1 cellular context compared by ENCODE assay signal in genomic region chr2:156380117-156380645, GRCh38.
TF ChIP-seq lines count a peak whose summit lies in the region.

No MANE protein-coding gene starts in this region.

TF ChIP-seq in H1, 55 proteins besides CTCF, POLR2A, EP300 and RAD21 (continued from another document):
- TF ChIP-seq, protein P1, sequence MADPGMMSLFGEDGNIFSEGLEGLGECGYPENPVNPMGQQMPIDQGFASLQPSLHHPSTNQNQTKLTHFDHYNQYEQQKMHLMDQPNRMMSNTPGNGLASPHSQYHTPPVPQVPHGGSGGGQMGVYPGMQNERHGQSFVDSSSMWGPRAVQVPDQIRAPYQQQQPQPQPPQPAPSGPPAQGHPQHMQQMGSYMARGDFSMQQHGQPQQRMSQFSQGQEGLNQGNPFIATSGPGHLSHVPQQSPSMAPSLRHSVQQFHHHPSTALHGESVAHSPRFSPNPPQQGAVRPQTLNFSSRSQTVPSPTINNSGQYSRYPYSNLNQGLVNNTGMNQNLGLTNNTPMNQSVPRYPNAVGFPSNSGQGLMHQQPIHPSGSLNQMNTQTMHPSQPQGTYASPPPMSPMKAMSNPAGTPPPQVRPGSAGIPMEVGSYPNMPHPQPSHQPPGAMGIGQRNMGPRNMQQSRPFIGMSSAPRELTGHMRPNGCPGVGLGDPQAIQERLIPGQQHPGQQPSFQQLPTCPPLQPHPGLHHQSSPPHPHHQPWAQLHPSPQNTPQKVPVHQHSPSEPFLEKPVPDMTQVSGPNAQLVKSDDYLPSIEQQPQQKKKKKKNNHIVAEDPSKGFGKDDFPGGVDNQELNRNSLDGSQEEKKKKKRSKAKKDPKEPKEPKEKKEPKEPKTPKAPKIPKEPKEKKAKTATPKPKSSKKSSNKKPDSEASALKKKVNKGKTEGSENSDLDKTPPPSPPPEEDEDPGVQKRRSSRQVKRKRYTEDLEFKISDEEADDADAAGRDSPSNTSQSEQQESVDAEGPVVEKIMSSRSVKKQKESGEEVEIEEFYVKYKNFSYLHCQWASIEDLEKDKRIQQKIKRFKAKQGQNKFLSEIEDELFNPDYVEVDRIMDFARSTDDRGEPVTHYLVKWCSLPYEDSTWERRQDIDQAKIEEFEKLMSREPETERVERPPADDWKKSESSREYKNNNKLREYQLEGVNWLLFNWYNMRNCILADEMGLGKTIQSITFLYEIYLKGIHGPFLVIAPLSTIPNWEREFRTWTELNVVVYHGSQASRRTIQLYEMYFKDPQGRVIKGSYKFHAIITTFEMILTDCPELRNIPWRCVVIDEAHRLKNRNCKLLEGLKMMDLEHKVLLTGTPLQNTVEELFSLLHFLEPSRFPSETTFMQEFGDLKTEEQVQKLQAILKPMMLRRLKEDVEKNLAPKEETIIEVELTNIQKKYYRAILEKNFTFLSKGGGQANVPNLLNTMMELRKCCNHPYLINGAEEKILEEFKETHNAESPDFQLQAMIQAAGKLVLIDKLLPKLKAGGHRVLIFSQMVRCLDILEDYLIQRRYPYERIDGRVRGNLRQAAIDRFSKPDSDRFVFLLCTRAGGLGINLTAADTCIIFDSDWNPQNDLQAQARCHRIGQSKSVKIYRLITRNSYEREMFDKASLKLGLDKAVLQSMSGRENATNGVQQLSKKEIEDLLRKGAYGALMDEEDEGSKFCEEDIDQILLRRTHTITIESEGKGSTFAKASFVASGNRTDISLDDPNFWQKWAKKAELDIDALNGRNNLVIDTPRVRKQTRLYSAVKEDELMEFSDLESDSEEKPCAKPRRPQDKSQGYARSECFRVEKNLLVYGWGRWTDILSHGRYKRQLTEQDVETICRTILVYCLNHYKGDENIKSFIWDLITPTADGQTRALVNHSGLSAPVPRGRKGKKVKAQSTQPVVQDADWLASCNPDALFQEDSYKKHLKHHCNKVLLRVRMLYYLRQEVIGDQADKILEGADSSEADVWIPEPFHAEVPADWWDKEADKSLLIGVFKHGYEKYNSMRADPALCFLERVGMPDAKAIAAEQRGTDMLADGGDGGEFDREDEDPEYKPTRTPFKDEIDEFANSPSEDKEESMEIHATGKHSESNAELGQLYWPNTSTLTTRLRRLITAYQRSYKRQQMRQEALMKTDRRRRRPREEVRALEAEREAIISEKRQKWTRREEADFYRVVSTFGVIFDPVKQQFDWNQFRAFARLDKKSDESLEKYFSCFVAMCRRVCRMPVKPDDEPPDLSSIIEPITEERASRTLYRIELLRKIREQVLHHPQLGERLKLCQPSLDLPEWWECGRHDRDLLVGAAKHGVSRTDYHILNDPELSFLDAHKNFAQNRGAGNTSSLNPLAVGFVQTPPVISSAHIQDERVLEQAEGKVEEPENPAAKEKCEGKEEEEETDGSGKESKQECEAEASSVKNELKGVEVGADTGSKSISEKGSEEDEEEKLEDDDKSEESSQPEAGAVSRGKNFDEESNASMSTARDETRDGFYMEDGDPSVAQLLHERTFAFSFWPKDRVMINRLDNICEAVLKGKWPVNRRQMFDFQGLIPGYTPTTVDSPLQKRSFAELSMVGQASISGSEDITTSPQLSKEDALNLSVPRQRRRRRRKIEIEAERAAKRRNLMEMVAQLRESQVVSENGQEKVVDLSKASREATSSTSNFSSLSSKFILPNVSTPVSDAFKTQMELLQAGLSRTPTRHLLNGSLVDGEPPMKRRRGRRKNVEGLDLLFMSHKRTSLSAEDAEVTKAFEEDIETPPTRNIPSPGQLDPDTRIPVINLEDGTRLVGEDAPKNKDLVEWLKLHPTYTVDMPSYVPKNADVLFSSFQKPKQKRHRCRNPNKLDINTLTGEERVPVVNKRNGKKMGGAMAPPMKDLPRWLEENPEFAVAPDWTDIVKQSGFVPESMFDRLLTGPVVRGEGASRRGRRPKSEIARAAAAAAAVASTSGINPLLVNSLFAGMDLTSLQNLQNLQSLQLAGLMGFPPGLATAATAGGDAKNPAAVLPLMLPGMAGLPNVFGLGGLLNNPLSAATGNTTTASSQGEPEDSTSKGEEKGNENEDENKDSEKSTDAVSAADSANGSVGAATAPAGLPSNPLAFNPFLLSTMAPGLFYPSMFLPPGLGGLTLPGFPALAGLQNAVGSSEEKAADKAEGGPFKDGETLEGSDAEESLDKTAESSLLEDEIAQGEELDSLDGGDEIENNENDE (IDR thresholded peaks at IDR 0.05; ENCODE audit: insufficient replicate concordance, low read length), result no peak
- TF ChIP-seq GTF2F1 (IDR thresholded peaks at IDR 0.05; ENCODE audit: borderline replicate concordance, low read depth, low read length) (no peak), EZH2 (IDR thresholded peaks at IDR 0.05; ENCODE audit: low read depth, low read length, severe bottlenecking) (no peak), KDM4A (IDR thresholded peaks at IDR 0.05; ENCODE audit: low read depth, low read length, severe bottlenecking) (no peak), BACH1 (IDR thresholded peaks at IDR 0.05; ENCODE audit: low read length) (no peak), FOSL1 (IDR thresholded peaks at IDR 0.05; ENCODE audit: insufficient read depth, low read depth, low read length) (no peak), JUN (IDR thresholded peaks at IDR 0.05; ENCODE audit: low read depth, low read length) (no peak), CBX5 (IDR thresholded peaks at IDR 0.05; ENCODE audit: low read depth, low read length) (no peak), POLR2AphosphoS5 (IDR thresholded peaks at IDR 0.05; ENCODE audit: low read depth, low read length) (no peak), PHF8 (conservative IDR thresholded peaks at IDR 0.05; ENCODE audit: low read depth, low read length) (no peak), RXRA (IDR thresholded peaks at IDR 0.05; ENCODE audit: insufficient read depth, low read depth, low read length) (no peak)
